ENCODE assay signal across 12 cellular contexts in genomic region chr5:116455061-116455460, GRCh38.
DNase-seq lines count a peak whose midpoint lies in the region; ATAC-seq and TF ChIP-seq lines count a peak whose summit lies in the region.
"Had no signal": no experiment of that assay in that cellular context is flagged by ENCODE, and none has a peak within 500 bp of the region (broad histone marks: within the 10 kb centered on the region; RNA-seq: fewer than 3 reads in every experiment).

No MANE protein-coding gene starts in this region.

- no peaks in the 10 kb centered on the region for H3K36me3 ChIP-seq in brain microvascular endothelial cell (replicated peaks)
- H3K36me3 ChIP-seq in effector memory CD4-positive, alpha-beta T cell (ENCODE audit: control insufficient read depth, insufficient read depth, low read length): no peaks in the 10 kb centered on the region
- H3K36me3 ChIP-seq: esophagus muscularis mucosa had no signal

- no peak overlapping the region for H3K4me3 ChIP-seq in brain microvascular endothelial cell (ENCODE audit: low read depth, low read length)
- H3K4me3 ChIP-seq in effector memory CD4-positive, alpha-beta T cell (ENCODE audit: insufficient read depth, low read depth, low read length, poor library complexity, severe bottlenecking): no peak overlapping the region

- ATAC-seq in Right ventricle myocardium superior (ENCODE audit: poor library complexity): peak; percentile 66

- intact Hi-C loops in Right ventricle myocardium superior (cut with DNase I) (no loop called here), cardiac septum (cut with DNase I) (no loop called here)

- TF ChIP-seq CTCF in brain microvascular endothelial cell (IDR thresholded peaks at IDR 0.05; ENCODE audit: low read depth, low read length, missing control alignments): no peak

- H3K27ac ChIP-seq in brain microvascular endothelial cell (peak overlapping the region; percentile 85), layer of hippocampus (ENCODE audit: low read depth, low read length) (peak overlapping the region; percentile 1)
- H3K27ac ChIP-seq in effector memory CD4-positive, alpha-beta T cell (ENCODE audit: insufficient read depth, low read length, poor library complexity, severe bottlenecking): no peak overlapping the region
- H3K27ac ChIP-seq: esophagus muscularis mucosa had no signal

- no peaks in the 10 kb centered on the region for H3K4me1 ChIP-seq in effector memory CD4-positive, alpha-beta T cell (ENCODE audit: control insufficient read depth, insufficient read depth, low read length, poor library complexity, severe bottlenecking)

- no peaks in the 10 kb centered on the region for H3K9me3 ChIP-seq in effector memory CD4-positive, alpha-beta T cell (ENCODE audit: control insufficient read depth, low read length)
- H3K9me3 ChIP-seq: esophagus muscularis mucosa had no signal

- DNase-seq in Right ventricle myocardium superior: no peak
- DNase-seq in cardiac septum (ENCODE audit: low spot score): no peak
- DNase-seq in brain microvascular endothelial cell: peak; percentile 64
- DNase-seq in anterior cingulate cortex (lab: John Stamatoyannopoulos, UW): no peak
- DNase-seq in stimulated activated CD4-positive, alpha-beta T cell treated with anti-CD3 and anti-CD28 coated beads, Interleukin-12 subunit alpha, Interleukin-12 subunit beta, amount 100 ng/mL, for 4 hours: no peak
- no peak for DNase-seq in effector memory CD4-positive, alpha-beta T cell
- no peak for DNase-seq in DMS79 treated with DMSO at 0.1 percent for 48 hours (lab: John Stamatoyannopoulos, UW)
- DNase-seq: 8988T, NCI-H2171 treated with DMSO at 0.1 percent for 48 hours, T-helper 17 cell had no signal

- in situ Hi-C loops in brain microvascular endothelial cell (cut with HindIII; ENCODE audit: low pct_ligation_motif_present, low sequenced_read_pairs): no loop called here

- no peaks in the 10 kb centered on the region for H3K27me3 ChIP-seq in brain microvascular endothelial cell (replicated peaks)
- H3K27me3 ChIP-seq in layer of hippocampus (ENCODE audit: control insufficient read depth, insufficient read depth, low read length): no peaks in the 10 kb centered on the region
- H3K27me3 ChIP-seq in effector memory CD4-positive, alpha-beta T cell (replicated peaks; ENCODE audit: control insufficient read depth, insufficient read depth, low read length, poor library complexity, severe bottlenecking): no peaks in the 10 kb centered on the region
- H3K27me3 ChIP-seq: esophagus muscularis mucosa had no signal
